Comparison of ENCODE assay signal across 1 cellular context in the genomic region with DNA sequence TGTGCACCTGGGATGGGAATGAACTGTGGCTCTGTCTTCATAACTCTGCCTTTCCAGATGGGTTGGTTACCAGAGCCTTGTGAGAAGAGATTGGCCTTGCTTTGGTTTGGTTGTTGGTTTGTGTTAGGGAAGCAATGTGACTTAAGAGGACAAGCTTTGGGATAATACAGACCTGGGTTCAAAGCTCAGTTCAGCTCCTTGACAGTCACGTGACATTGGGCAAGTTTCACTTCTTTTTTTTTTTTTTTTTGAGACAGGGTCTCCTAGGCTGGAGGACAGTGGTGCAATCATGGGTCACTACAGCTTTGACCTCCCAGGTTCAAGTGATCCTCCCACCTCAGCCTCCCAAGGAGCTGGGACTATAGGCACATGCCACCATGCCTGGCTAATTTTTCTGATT.
TF ChIP-seq lines count a peak whose summit lies in the region.

No MANE protein-coding gene starts in this region.

TF ChIP-seq in GM12878, 131 proteins besides CTCF, POLR2A, EP300 and RAD21:
- TF ChIP-seq RAD51 (IDR thresholded peaks at IDR 0.05) (peak; percentile 83), RUNX3 (IDR thresholded peaks at IDR 0.05; ENCODE audit: low read length) (no peak)
